23 cellular contexts compared by ENCODE assay signal in genomic region chr6:87220997-87221396, GRCh38.
"Had no signal": no experiment of that assay in that cellular context is flagged by ENCODE, and none has a peak within 500 bp of the region (broad histone marks: within the 10 kb centered on the region; RNA-seq: fewer than 3 reads in every experiment).

No MANE protein-coding gene starts in this region.

- ATAC-seq: activated CD8-positive, alpha-beta T cell treated with anti-CD3 and anti-CD28 coated beads, Interleukin-2, amount 10 ng/mL, durations not matched to agents 7 days and 5 days; left colon; lower lobe of right lung; sciatic nerve had no signal

- H3K4me3 Mint-ChIP-seq: activated CD8-positive, alpha-beta T cell treated with anti-CD3 and anti-CD28 coated beads, Interleukin-2, amount 10 ng/mL, durations not matched to agents 7 days and 5 days; activated naive CD8-positive, alpha-beta T cell treated with anti-CD3 and anti-CD28 coated beads, Interleukin-2, amount 10 ng/mL, durations not matched to agents 7 days and 5 days; dendritic cell treated with granulocyte-macrophage colony-stimulating factor and Interleukin-4, amounts not matched to agents 40 ng/mL and 50 ng/mL, for 4 days; naive B cell; type B pancreatic cell had no signal

- H3K27me3 Mint-ChIP-seq: activated naive CD8-positive, alpha-beta T cell treated with anti-CD3 and anti-CD28 coated beads, Interleukin-2, amount 10 ng/mL, durations not matched to agents 7 days and 5 days; dendritic cell treated with granulocyte-macrophage colony-stimulating factor and Interleukin-4, amounts not matched to agents 40 ng/mL and 50 ng/mL, for 4 days; naive B cell; type B pancreatic cell had no signal

- H3K9me3 Mint-ChIP-seq: activated naive CD8-positive, alpha-beta T cell treated with anti-CD3 and anti-CD28 coated beads, Interleukin-2, amount 10 ng/mL, durations not matched to agents 7 days and 5 days; dendritic cell treated with granulocyte-macrophage colony-stimulating factor and Interleukin-4, amounts not matched to agents 40 ng/mL and 50 ng/mL, for 4 days; type B pancreatic cell had no signal

- H3K27ac Mint-ChIP-seq: activated CD8-positive, alpha-beta T cell treated with anti-CD3 and anti-CD28 coated beads, Interleukin-2, amount 10 ng/mL, durations not matched to agents 7 days and 5 days; activated naive CD8-positive, alpha-beta T cell treated with anti-CD3 and anti-CD28 coated beads, Interleukin-2, amount 10 ng/mL, durations not matched to agents 7 days and 5 days; dendritic cell treated with granulocyte-macrophage colony-stimulating factor and Interleukin-4, amounts not matched to agents 40 ng/mL and 50 ng/mL, for 4 days; type B pancreatic cell had no signal

- DNase-seq: activated CD4-positive, alpha-beta T cell treated with anti-CD3 and anti-CD28 coated beads, Interleukin-2, amount 50 U/mL, for 1 hour; activated CD4-positive, CD25-positive, alpha-beta regulatory T cell treated with anti-CD3 and anti-CD28 coated beads, Interleukin-2, amount 50 U/mL, for 72 hours; activated CD8-positive, alpha-beta T cell treated with anti-CD3 and anti-CD28 coated beads, Interleukin-2, amount 10 ng/mL, durations not matched to agents 7 days and 5 days; activated gamma-delta T cell treated with Interleukin-2 at 50 U/mL for 16 hours; activated naive CD8-positive, alpha-beta T cell treated with anti-CD3 and anti-CD28 coated beads, Interleukin-2, amount 10 ng/mL, durations not matched to agents 7 days and 5 days; activated T-cell treated with anti-CD3 and anti-CD28 coated beads, Interleukin-2, amount 50 U/mL, for 1 hour; amniotic stem cell; effector CD8-positive, alpha-beta T cell; erythroblast; foreskin fibroblast; left colon; lower lobe of right lung; mesendoderm; naive B cell; occipital lobe; stimulated activated CD4-positive, alpha-beta T cell treated with anti-CD3 and anti-CD28 coated beads, Interleukin-15, amount 100 ng/mL, for 24 hours; stimulated activated naive CD4-positive, alpha-beta T cell treated with Interleukin-2 at 50 U/mL for 16 hours; WERI-Rb-1 had no signal

- H3K4me1 Mint-ChIP-seq: naive B cell had no signal

- H3K9me3 ChIP-seq: lower lobe of right lung, thoracic aorta, vagina had no signal
